Comparison of ENCODE assay signal across 8 cellular contexts in the genomic region with DNA sequence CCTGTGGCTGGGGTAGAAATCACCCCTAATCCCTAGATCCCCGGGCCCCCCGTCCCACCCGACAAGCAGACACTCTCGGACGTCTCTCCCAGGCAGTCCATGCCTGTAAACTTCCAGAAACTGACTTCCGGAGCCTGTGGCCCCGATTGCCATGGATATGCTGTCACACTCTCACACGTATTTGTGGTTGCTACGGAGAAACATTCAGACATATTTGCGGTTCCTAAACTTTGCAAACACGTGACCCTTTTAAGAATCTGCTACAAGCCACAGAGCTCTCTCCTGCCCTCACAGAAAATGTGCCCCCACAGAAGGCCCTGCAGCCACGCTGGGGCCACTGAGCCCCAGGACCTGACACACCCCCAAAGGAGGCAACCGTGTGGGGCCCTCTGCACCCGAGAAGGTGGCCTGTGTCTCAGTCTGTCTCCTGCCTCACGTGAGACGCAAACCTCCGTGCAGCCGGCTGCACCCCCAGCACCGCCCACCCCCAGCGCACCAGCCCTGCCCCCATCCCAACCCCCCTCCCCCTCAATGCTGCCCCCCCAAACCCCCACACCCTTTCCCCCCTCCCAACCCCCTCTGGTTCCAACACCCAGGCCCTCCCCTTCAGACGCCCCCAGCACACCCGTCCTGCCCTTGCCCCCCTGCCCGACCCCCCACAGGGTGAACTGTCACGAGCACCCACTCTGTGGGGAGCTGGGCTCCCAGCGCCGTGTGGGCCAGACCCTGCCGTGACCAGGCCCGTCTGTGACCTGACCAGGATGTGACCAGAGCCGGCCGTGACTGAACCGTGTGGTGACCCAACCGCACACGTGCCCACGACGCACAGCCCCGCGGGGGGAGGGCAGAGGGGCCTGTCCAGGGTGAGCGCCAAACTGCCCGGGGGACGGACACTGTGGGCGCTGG.
DNase-seq lines count a peak whose midpoint lies in the region; ATAC-seq and TF ChIP-seq lines count a peak whose summit lies in the region.

No MANE protein-coding gene starts in this region.

- no peaks in the 10 kb centered on the region for H4K20me1 ChIP-seq in mammary epithelial cell (ENCODE audit: insufficient read depth, low read length)

- 74% methylated on average over 14 of the region's 41 CpGs for WGBS in mammary epithelial cell (ENCODE audit: low coverage, missing lambda C conversion rate)

- H3K27me3 ChIP-seq in mammary epithelial cell (ENCODE audit: insufficient read depth, low read length) (no peaks in the 10 kb centered on the region), adipocyte (replicated peaks; ENCODE audit: control insufficient read depth, insufficient read depth, low read length) (no peaks in the 10 kb centered on the region), upper lobe of right lung (no peaks in the 10 kb centered on the region), uterus (no peaks in the 10 kb centered on the region)

- H3K4me2 ChIP-seq in mammary epithelial cell (ENCODE audit: insufficient read depth, low read depth, low read length): no peak overlapping the region

- POLR2A ChIA-PET in MCF 10A (lab: Yijun Ruan, JAX): interaction anchor here (0.6 kb wide), 1 partner anchor 59 kb away, joined by 3 read pairs; no protein-coding TSS in a partner anchor

- CTCF ChIA-PET in mammary epithelial cell (lab: Charles Lee; ENCODE audit: low non-redundant PET): no interaction called here
- CTCF ChIA-PET in MCF 10A (lab: Yijun Ruan, JAX): no interaction called here

- TF ChIP-seq POLR2A in uterus (IDR thresholded peaks at IDR 0.05) (no peak), GM18505 (IDR thresholded peaks at IDR 0.05; ENCODE audit: borderline replicate concordance, extremely low read depth, insufficient read depth, insufficient read length) (no peak)

- H3K4me1 Mint-ChIP-seq in MCF 10A (ENCODE audit: insufficient read depth, unreplicated experiment): no peaks in the 10 kb centered on the region

- in situ Hi-C loops in mammary epithelial cell (cut with MboI; ENCODE audit: low sequenced_read_pairs in 2 of 2): no loop called here

- no peak overlapping the region for H3K9ac ChIP-seq in mammary epithelial cell (ENCODE audit: insufficient read depth, low read length)
- H3K9ac ChIP-seq in adipocyte (ENCODE audit: low read length): no peak overlapping the region

- no peaks in the 10 kb centered on the region for H3K9me3 Mint-ChIP-seq in MCF 10A (ENCODE audit: unreplicated experiment)

- BruUV-seq in mammary epithelial cell (replicated peaks; lab: Mats Ljungman, UMichigan): no TSS peak
- BruUV-seq in MCF 10A (replicated peaks; lab: Mats Ljungman, UMichigan): no TSS peak

- no peaks in the 10 kb centered on the region for H3K79me2 ChIP-seq in mammary epithelial cell (ENCODE audit: insufficient read depth, low read length)

- DNase-seq in mammary epithelial cell (peak; percentile 52), MCF 10A (ENCODE audit: unreplicated experiment) (no peak), adipocyte (ENCODE audit: low read depth) (peak; percentile 79), foreskin melanocyte (peak; percentile 80), upper lobe of right lung (no peak), uterus (no peak)

- no peak overlapping the region for H3K27ac Mint-ChIP-seq in MCF 10A (ENCODE audit: low read depth, unreplicated experiment)

- H3K27ac ChIP-seq in mammary epithelial cell (ENCODE audit: insufficient read depth, low read depth, low read length) (no peak overlapping the region), upper lobe of right lung (no peak overlapping the region), uterus (no peak overlapping the region)

- TF ChIP-seq CTCF in mammary epithelial cell (conservative IDR thresholded peaks at IDR 0.05 in 1 of 2, IDR thresholded peaks at IDR 0.05 in 1 of 2; ENCODE audit: extremely low read depth in 1 of 2, insufficient read depth in 1 of 2, low read depth in 1 of 2, low read length in 2 of 2): no peak
- no peak for TF ChIP-seq CTCF in MCF 10A (IDR thresholded peaks at IDR 0.05; ENCODE audit: unreplicated experiment)
- no peak for TF ChIP-seq CTCF in upper lobe of right lung (IDR thresholded peaks at IDR 0.05)
- no peak for TF ChIP-seq CTCF in uterus (IDR thresholded peaks at IDR 0.05)

- H3K27me3 Mint-ChIP-seq in MCF 10A (ENCODE audit: insufficient read depth, unreplicated experiment): no peaks in the 10 kb centered on the region

- intact Hi-C loops in mammary epithelial cell (cut with micrococcal nuclease): no loop called here
- intact Hi-C loops in MCF 10A (cut with micrococcal nuclease): no loop called here
- intact Hi-C loops in upper lobe of right lung (cut with DNase I): no loop called here
- intact Hi-C loops in uterus (cut with DNase I; ENCODE audit: low total_unique reads): no loop called here

- dilution Hi-C loops in mammary epithelial cell (cut with HindIII; ENCODE audit: low sequenced_read_pairs): loop anchor here (5.0 kb wide), 1 partner anchor 41 kb away; no protein-coding TSS in a partner anchor

- H3K4me3 ChIP-seq in mammary epithelial cell (replicated peaks in 1 of 3; ENCODE audit: insufficient read depth in 1 of 3, low read depth in 2 of 3, low read length in 3 of 3) (no peak overlapping the region), adipocyte (ENCODE audit: low read length) (no peak overlapping the region), upper lobe of right lung (no peak overlapping the region), uterus (no peak overlapping the region)

- H2AFZ ChIP-seq in mammary epithelial cell (ENCODE audit: low read depth, low read length): no peak overlapping the region

- peaks cover 6% of the 10 kb centered on the region for H3K36me3 Mint-ChIP-seq in MCF 10A (ENCODE audit: insufficient read depth, unreplicated experiment)

- H3K9me3 ChIP-seq in mammary epithelial cell (replicated peaks; ENCODE audit: insufficient read depth, low read length): no peaks in the 10 kb centered on the region
- no peaks in the 10 kb centered on the region for H3K9me3 ChIP-seq in adipocyte (ENCODE audit: control insufficient read depth, low read length)
- H3K9me3 ChIP-seq in upper lobe of right lung: no peaks in the 10 kb centered on the region
- H3K9me3 ChIP-seq in uterus: no peaks in the 10 kb centered on the region

- H3K36me3 ChIP-seq in mammary epithelial cell (ENCODE audit: insufficient read depth, low read length) (no peaks in the 10 kb centered on the region), adipocyte (ENCODE audit: control insufficient read depth, insufficient read depth, low read length, severe bottlenecking) (no peaks in the 10 kb centered on the region), upper lobe of right lung (no peaks in the 10 kb centered on the region), uterus (no peaks in the 10 kb centered on the region)

- no peak overlapping the region for H3K4me3 Mint-ChIP-seq in MCF 10A (ENCODE audit: unreplicated experiment)

- ATAC-seq in upper lobe of right lung (peak; percentile 28), GM18505 (IDR thresholded peaks at IDR 0.05; ENCODE audit: unreplicated experiment) (no peak), GM18870 (IDR thresholded peaks at IDR 0.05; ENCODE audit: unreplicated experiment) (no peak)

- H3K4me1 ChIP-seq in mammary epithelial cell (ENCODE audit: insufficient read depth, low read length) (no peaks in the 10 kb centered on the region), adipocyte (ENCODE audit: control insufficient read depth, insufficient read depth, low read length) (no peaks in the 10 kb centered on the region), upper lobe of right lung (no peaks in the 10 kb centered on the region), uterus (no peaks in the 10 kb centered on the region)

Comparison
In these comparisons a context has a peak if more than half of its experiments do, and no peak if none do; other contexts are left out.
1. DNase-seq: peak in mammary epithelial cell (single experiment), adipocyte (single experiment) and foreskin melanocyte (single experiment); none in MCF 10A (single experiment), upper lobe of right lung (single experiment) and uterus (0 of 2).